Comparison of ENCODE assay signal across 17 cellular contexts in the genomic region with DNA sequence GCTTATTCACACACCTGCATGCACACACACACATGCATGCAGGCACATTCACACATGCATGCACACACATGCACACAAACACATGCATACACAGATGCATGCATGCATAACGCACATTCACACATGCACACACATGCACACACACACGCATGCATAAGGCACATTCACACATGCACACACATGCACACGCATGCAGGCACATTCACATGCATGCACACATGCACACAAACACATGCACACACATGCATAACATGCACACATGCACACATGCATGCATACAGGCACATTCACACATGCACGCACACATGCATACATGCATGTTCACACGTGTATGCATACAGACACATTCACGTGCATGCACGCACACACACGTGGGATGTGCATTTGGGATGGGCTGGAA.
DNase-seq lines count a peak whose midpoint lies in the region; ATAC-seq, FAIRE-seq and TF ChIP-seq lines count a peak whose summit lies in the region.
"Had no signal": no experiment of that assay in that cellular context is flagged by ENCODE, and none has a peak within 500 bp of the region (broad histone marks: within the 10 kb centered on the region; RNA-seq: fewer than 3 reads in every experiment).

No MANE protein-coding gene starts in this region.

- no peaks in the 10 kb centered on the region for H3K79me1 ChIP-seq in trophoblast cell (ENCODE audit: low read length)

- peak; percentile 87 for FAIRE-seq in HTR-8/SVneo (lab: Jason Lieb, UNC)
- peak; percentile 80 for FAIRE-seq in bronchial epithelial cell (lab: Jason Lieb, UNC)
- no peak for FAIRE-seq in GM19239 (lab: Jason Lieb, UNC)

- H3K18ac ChIP-seq in trophoblast cell (ENCODE audit: low read length) = no peak overlapping the region

- no CpG with 5 or more reads among the region's 8 CpGs for WGBS in trophoblast cell (ENCODE audit: extremely low coverage, insufficient coverage, insufficient read length)

- H4K12ac ChIP-seq in trophoblast cell (ENCODE audit: low read depth, low read length) = no peak overlapping the region

- H2BK120ac ChIP-seq in trophoblast cell (ENCODE audit: insufficient read depth, low read length, poor library complexity) = no peak overlapping the region

- H3K4me2 ChIP-seq in trophoblast cell (ENCODE audit: low read length) = no peak overlapping the region
- H3K4me2 ChIP-seq: GM23338 had no signal

- H3K4ac ChIP-seq in trophoblast cell (ENCODE audit: low read depth, low read length) = no peak overlapping the region

- H3K23ac ChIP-seq in trophoblast cell (ENCODE audit: low read length) = peak overlapping the region; percentile 98

- ATAC-seq in GM18907 (IDR thresholded peaks at IDR 0.05; ENCODE audit: unreplicated experiment) = peak; percentile 1
- no peak for ATAC-seq in HG03457 (IDR thresholded peaks at IDR 0.05; ENCODE audit: unreplicated experiment)
- ATAC-seq: GM23338 had no signal

- H4K91ac ChIP-seq in trophoblast cell (ENCODE audit: low read depth, low read length) = no peak overlapping the region

- no peak overlapping the region for H2BK5ac ChIP-seq in trophoblast cell (ENCODE audit: low read depth, low read length, poor library complexity)

- H3K27me3 ChIP-seq in bronchial epithelial cell (ENCODE audit: control insufficient read depth, insufficient read depth, low read length) (no peaks in the 10 kb centered on the region), trophoblast cell (ENCODE audit: insufficient read depth, low read length) (no peaks in the 10 kb centered on the region)
- H3K27me3 ChIP-seq: BLaER1 treated with 17β-estradiol and CSF1 and Interleukin-3, amounts not matched to agents 10 nM and 100 nM had no signal

- H2BK12ac ChIP-seq in trophoblast cell (ENCODE audit: low read length) = no peak overlapping the region

- H3K9ac ChIP-seq in trophoblast cell (ENCODE audit: low read length) = peak overlapping the region; percentile 65
- H3K9ac ChIP-seq: BLaER1 treated with 17β-estradiol and CSF1 and Interleukin-3, amounts not matched to agents 10 nM and 100 nM had no signal

- no peak overlapping the region for H2AFZ ChIP-seq in trophoblast cell (ENCODE audit: insufficient read depth, low read length, poor library complexity)
- H2AFZ ChIP-seq: GM23338 had no signal

- H2AK5ac ChIP-seq in trophoblast cell (ENCODE audit: low read length) = no peak overlapping the region

- no peak overlapping the region for H4K8ac ChIP-seq in trophoblast cell (ENCODE audit: low read depth, low read length)

- H3K9me3 ChIP-seq in trophoblast cell (ENCODE audit: insufficient read depth, low read depth, low read length) = peaks cover 5% of the 10 kb centered on the region
- H3K9me3 ChIP-seq: BLaER1 treated with 17β-estradiol and CSF1 and Interleukin-3, amounts not matched to agents 10 nM and 100 nM had no signal

- no peaks in the 10 kb centered on the region for H3K4me1 ChIP-seq in trophoblast cell (ENCODE audit: control insufficient read depth in 1 of 2, insufficient read depth in 2 of 2, low read length in 2 of 2)

- no peak overlapping the region for H3K27ac ChIP-seq in trophoblast cell (ENCODE audit: low read depth, low read length)
- H3K27ac ChIP-seq: BLaER1 treated with 17β-estradiol and CSF1 and Interleukin-3, amounts not matched to agents 10 nM and 100 nM; HL-60 had no signal

- no peaks in the 10 kb centered on the region for H3K79me2 ChIP-seq in trophoblast cell (ENCODE audit: control insufficient read depth, insufficient read depth, low read length, poor library complexity)

- TF ChIP-seq CTCF in bronchial epithelial cell (IDR thresholded peaks at IDR 0.05; ENCODE audit: insufficient read depth, low read length, severe bottlenecking) = no peak

- DNase-seq in HTR-8/SVneo (ENCODE audit: insufficient read length, low spot score) (no peak), bronchial epithelial cell (ENCODE audit: low read depth) (no peak), trophoblast cell (no peak), islet precursor cell (no peak), GM19239 (ENCODE audit: insufficient read length, low spot score) (no peak)
- DNase-seq: ACHN; CD4-positive, CD25-positive, alpha-beta regulatory T cell; DMS53; GF-D8; HCEC 1CT; IMR-90; KG1 had no signal

- H3K36me3 ChIP-seq in bronchial epithelial cell (ENCODE audit: control insufficient read depth, insufficient read depth, low read length) = no peaks in the 10 kb centered on the region
- no peaks in the 10 kb centered on the region for H3K36me3 ChIP-seq in trophoblast cell (ENCODE audit: control insufficient read depth in 1 of 2, insufficient read depth in 2 of 2, low read length in 2 of 2)
- H3K36me3 ChIP-seq: BLaER1 treated with 17β-estradiol and CSF1 and Interleukin-3, amounts not matched to agents 10 nM and 100 nM had no signal

- H3K14ac ChIP-seq in trophoblast cell (ENCODE audit: low read length) = no peak overlapping the region

- no peak overlapping the region for H3K4me3 ChIP-seq in bronchial epithelial cell (ENCODE audit: low read depth, low read length)
- H3K4me3 ChIP-seq in trophoblast cell (ENCODE audit: low read depth, low read length) = peak overlapping the region; percentile 44
- H3K4me3 ChIP-seq: BLaER1 treated with 17β-estradiol and CSF1 and Interleukin-3, amounts not matched to agents 10 nM and 100 nM; GM23338 had no signal
